Comparison of ENCODE assay signal across 2 cellular contexts in the genomic region with DNA sequence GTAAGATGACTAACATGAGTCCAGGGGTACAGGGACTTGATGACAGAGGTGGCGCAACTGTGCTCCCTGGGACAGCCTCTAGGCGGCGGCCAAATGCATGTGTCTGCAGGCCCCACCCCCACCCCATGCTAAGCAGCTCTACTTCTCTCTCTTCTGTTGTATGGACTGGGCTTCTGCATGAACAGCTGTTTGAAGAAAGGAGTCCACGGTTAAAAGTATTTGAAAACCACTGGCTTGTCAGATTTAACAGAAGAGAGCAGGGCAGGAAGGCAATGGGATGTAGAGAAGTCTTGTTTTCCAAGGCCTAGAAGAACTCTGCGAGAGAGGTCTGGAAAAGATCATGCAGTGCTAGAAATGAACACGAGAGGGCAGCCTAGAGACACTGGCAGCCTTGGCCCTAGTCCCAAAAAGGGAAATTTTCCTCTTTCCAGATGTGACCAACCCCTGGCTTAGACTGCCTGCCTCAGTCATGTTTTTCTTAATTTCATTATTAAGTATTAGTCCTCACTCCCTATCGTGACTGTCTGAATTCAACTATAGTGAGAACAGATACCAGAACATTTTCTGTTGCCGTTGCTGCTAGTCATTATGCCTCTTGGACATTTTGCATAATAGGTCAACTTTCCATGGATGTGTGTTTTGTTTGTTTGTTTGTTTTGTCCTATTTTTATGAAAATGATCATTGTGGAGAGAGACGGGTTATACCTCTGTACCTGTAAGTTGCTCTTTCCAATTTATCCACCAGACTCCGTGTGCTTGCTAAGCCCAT.
TF ChIP-seq lines count a peak whose summit lies in the region.

No MANE protein-coding gene starts in this region.

TF ChIP-seq in WTC11, 78 proteins besides CTCF, POLR2A, EP300 and RAD21 (continued from another document):
- TF ChIP-seq, protein P1, sequence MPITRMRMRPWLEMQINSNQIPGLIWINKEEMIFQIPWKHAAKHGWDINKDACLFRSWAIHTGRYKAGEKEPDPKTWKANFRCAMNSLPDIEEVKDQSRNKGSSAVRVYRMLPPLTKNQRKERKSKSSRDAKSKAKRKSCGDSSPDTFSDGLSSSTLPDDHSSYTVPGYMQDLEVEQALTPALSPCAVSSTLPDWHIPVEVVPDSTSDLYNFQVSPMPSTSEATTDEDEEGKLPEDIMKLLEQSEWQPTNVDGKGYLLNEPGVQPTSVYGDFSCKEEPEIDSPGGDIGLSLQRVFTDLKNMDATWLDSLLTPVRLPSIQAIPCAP (CRISPR knock-in tag; IDR thresholded peaks at IDR 0.05): no peak
- TF ChIP-seq, protein P2, sequence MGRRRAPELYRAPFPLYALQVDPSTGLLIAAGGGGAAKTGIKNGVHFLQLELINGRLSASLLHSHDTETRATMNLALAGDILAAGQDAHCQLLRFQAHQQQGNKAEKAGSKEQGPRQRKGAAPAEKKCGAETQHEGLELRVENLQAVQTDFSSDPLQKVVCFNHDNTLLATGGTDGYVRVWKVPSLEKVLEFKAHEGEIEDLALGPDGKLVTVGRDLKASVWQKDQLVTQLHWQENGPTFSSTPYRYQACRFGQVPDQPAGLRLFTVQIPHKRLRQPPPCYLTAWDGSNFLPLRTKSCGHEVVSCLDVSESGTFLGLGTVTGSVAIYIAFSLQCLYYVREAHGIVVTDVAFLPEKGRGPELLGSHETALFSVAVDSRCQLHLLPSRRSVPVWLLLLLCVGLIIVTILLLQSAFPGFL (CRISPR knock-in tag; IDR thresholded peaks at IDR 0.05; ENCODE audit: borderline replicate concordance): no peak
- no peak for TF ChIP-seq ZBTB21 (CRISPR knock-in tag; IDR thresholded peaks at IDR 0.05; ENCODE audit: borderline replicate concordance)
- TF ChIP-seq JUN (CRISPR knock-in tag; IDR thresholded peaks at IDR 0.05): no peak
- TF ChIP-seq, protein P3, sequence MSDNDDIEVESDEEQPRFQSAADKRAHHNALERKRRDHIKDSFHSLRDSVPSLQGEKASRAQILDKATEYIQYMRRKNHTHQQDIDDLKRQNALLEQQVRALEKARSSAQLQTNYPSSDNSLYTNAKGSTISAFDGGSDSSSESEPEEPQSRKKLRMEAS (CRISPR knock-in tag; IDR thresholded peaks at IDR 0.05): no peak
- no peak for TF ChIP-seq ZNF423 (CRISPR knock-in tag; IDR thresholded peaks at IDR 0.05)
- TF ChIP-seq, protein P4, sequence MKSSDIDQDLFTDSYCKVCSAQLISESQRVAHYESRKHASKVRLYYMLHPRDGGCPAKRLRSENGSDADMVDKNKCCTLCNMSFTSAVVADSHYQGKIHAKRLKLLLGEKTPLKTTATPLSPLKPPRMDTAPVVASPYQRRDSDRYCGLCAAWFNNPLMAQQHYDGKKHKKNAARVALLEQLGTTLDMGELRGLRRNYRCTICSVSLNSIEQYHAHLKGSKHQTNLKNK (CRISPR knock-in tag; IDR thresholded peaks at IDR 0.05): no peak
- no peak for TF ChIP-seq ZNF219 (CRISPR knock-in tag; IDR thresholded peaks at IDR 0.05; ENCODE audit: borderline replicate concordance)
- no peak for TF ChIP-seq JAZF1 (CRISPR knock-in tag; IDR thresholded peaks at IDR 0.05)
- TF ChIP-seq MYBL2 (CRISPR knock-in tag; IDR thresholded peaks at IDR 0.05): no peak
- TF ChIP-seq, protein P5, sequence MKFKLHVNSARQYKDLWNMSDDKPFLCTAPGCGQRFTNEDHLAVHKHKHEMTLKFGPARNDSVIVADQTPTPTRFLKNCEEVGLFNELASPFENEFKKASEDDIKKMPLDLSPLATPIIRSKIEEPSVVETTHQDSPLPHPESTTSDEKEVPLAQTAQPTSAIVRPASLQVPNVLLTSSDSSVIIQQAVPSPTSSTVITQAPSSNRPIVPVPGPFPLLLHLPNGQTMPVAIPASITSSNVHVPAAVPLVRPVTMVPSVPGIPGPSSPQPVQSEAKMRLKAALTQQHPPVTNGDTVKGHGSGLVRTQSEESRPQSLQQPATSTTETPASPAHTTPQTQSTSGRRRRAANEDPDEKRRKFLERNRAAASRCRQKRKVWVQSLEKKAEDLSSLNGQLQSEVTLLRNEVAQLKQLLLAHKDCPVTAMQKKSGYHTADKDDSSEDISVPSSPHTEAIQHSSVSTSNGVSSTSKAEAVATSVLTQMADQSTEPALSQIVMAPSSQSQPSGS (CRISPR knock-in tag; IDR thresholded peaks at IDR 0.05; ENCODE audit: borderline replicate concordance, low read depth): no peak

TF ChIP-seq in HepG2, 621 proteins besides CTCF, POLR2A, EP300 and RAD21 (continued from another document and continues in another):
- TF ChIP-seq, protein P6, sequence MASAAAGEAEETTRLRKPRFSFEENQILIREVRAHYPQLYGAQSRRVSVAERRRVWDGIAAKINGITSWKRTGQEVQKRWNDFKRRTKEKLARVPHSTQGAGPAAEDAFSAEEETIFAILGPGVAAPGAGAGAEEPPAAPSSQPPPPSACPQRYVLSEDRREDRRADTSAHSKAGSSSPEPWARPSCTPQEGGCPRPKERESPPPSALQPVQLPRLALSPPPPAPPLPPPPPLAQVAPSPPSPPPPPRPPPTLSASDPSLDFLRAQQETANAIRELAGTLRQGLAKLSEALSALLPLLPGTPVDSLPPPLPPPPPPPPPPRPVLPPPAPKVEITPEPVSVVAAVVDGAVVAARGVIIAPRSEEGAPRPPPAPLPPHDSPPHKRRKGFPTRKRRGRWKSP (CRISPR knock-in tag; IDR thresholded peaks at IDR 0.05): no peak
- TF ChIP-seq ZNF552 (CRISPR knock-in tag; IDR thresholded peaks at IDR 0.05; ENCODE audit: borderline replicate concordance): no peak
- TF ChIP-seq, protein P7, sequence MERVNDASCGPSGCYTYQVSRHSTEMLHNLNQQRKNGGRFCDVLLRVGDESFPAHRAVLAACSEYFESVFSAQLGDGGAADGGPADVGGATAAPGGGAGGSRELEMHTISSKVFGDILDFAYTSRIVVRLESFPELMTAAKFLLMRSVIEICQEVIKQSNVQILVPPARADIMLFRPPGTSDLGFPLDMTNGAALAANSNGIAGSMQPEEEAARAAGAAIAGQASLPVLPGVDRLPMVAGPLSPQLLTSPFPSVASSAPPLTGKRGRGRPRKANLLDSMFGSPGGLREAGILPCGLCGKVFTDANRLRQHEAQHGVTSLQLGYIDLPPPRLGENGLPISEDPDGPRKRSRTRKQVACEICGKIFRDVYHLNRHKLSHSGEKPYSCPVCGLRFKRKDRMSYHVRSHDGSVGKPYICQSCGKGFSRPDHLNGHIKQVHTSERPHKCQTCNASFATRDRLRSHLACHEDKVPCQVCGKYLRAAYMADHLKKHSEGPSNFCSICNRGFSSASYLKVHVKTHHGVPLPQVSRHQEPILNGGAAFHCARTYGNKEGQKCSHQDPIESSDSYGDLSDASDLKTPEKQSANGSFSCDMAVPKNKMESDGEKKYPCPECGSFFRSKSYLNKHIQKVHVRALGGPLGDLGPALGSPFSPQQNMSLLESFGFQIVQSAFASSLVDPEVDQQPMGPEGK (CRISPR knock-in tag; IDR thresholded peaks at IDR 0.05): no peak
- TF ChIP-seq MED13 (CRISPR knock-in tag; IDR thresholded peaks at IDR 0.05): no peak
- TF ChIP-seq ZMYM4 (CRISPR knock-in tag; IDR thresholded peaks at IDR 0.05): peak; percentile 61; the same call in 1 of the 2 replicates
- no peak for TF ChIP-seq MATR3 (CRISPR knock-in tag; IDR thresholded peaks at IDR 0.05)
- peak; percentile 36; the same call in 1 of the 2 replicates for TF ChIP-seq PPARG (CRISPR knock-in tag; conservative IDR thresholded peaks at IDR 0.05)
- TF ChIP-seq, protein P8, sequence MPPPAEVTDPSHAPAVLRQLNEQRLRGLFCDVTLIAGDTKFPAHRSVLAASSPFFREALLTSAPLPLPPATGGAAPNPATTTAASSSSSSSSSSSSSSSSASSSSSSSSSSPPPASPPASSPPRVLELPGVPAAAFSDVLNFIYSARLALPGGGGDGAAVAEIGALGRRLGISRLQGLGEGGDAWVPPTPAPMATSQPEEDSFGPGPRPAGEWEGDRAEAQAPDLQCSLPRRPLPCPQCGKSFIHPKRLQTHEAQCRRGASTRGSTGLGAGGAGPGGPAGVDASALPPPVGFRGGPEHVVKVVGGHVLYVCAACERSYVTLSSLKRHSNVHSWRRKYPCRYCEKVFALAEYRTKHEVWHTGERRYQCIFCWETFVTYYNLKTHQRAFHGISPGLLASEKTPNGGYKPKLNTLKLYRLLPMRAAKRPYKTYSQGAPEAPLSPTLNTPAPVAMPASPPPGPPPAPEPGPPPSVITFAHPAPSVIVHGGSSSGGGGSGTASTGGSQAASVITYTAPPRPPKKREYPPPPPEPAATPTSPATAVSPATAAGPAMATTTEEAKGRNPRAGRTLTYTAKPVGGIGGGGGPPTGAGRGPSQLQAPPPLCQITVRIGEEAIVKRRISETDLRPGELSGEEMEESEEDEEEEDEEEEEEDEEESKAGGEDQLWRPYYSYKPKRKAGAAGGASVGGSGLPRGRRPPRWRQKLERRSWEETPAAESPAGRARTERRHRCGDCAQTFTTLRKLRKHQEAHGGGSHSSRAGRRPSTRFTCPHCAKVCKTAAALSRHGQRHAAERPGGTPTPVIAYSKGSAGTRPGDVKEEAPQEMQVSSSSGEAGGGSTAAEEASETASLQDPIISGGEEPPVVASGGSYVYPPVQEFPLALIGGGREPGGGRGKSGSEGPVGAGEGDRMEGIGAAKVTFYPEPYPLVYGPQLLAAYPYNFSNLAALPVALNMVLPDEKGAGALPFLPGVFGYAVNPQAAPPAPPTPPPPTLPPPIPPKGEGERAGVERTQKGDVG (CRISPR knock-in tag; IDR thresholded peaks at IDR 0.05; ENCODE audit: borderline replicate concordance): no peak
- TF ChIP-seq, protein P9, sequence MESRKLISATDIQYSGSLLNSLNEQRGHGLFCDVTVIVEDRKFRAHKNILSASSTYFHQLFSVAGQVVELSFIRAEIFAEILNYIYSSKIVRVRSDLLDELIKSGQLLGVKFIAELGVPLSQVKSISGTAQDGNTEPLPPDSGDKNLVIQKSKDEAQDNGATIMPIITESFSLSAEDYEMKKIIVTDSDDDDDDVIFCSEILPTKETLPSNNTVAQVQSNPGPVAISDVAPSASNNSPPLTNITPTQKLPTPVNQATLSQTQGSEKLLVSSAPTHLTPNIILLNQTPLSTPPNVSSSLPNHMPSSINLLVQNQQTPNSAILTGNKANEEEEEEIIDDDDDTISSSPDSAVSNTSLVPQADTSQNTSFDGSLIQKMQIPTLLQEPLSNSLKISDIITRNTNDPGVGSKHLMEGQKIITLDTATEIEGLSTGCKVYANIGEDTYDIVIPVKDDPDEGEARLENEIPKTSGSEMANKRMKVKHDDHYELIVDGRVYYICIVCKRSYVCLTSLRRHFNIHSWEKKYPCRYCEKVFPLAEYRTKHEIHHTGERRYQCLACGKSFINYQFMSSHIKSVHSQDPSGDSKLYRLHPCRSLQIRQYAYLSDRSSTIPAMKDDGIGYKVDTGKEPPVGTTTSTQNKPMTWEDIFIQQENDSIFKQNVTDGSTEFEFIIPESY (CRISPR knock-in tag; IDR thresholded peaks at IDR 0.05): peak; percentile 77; the same call in 1 of the 2 replicates
- TF ChIP-seq MBNL3 (CRISPR knock-in tag; conservative IDR thresholded peaks at IDR 0.05): no peak
- TF ChIP-seq NAIF1 (CRISPR knock-in tag; IDR thresholded peaks at IDR 0.05; ENCODE audit: borderline replicate concordance): no peak
- no peak for TF ChIP-seq KDM6A (CRISPR knock-in tag; IDR thresholded peaks at IDR 0.05; ENCODE audit: low read depth)
- no peak for TF ChIP-seq NR3C1 (CRISPR knock-in tag; IDR thresholded peaks at IDR 0.05)
- TF ChIP-seq REPIN1 (CRISPR knock-in tag; IDR thresholded peaks at IDR 0.05; ENCODE audit: borderline replicate concordance, low read depth): no peak
- TF ChIP-seq FOSL2 (CRISPR knock-in tag; IDR thresholded peaks at IDR 0.05): no peak
- no peak for TF ChIP-seq ATF1 (CRISPR knock-in tag; IDR thresholded peaks at IDR 0.05)
- TF ChIP-seq DPF2 (CRISPR knock-in tag; IDR thresholded peaks at IDR 0.05; ENCODE audit: borderline replicate concordance, low read depth): no peak
- no peak for TF ChIP-seq JDP2 (CRISPR knock-in tag; IDR thresholded peaks at IDR 0.05; ENCODE audit: borderline replicate concordance)
- TF ChIP-seq FOXK2 (IDR thresholded peaks at IDR 0.05): no peak
- TF ChIP-seq MXD4 (CRISPR knock-in tag; IDR thresholded peaks at IDR 0.05): 0 out of 2 replicates have a peak, but pooled peaks have one; percentile 25
- TF ChIP-seq ZNF577 (CRISPR knock-in tag; IDR thresholded peaks at IDR 0.05; ENCODE audit: borderline replicate concordance, low read depth): no peak
- TF ChIP-seq NCOA1 (CRISPR knock-in tag; IDR thresholded peaks at IDR 0.05): 0 out of 2 replicates have a peak, but pooled peaks have one; percentile 53
- no peak for TF ChIP-seq HNF4A (CRISPR knock-in tag; IDR thresholded peaks at IDR 0.05)
- TF ChIP-seq ZMYM3 (CRISPR knock-in tag; IDR thresholded peaks at IDR 0.05): no peak
- TF ChIP-seq ZNF3 (CRISPR knock-in tag; IDR thresholded peaks at IDR 0.05): no peak
- TF ChIP-seq GATA4 (IDR thresholded peaks at IDR 0.05; ENCODE audit: borderline replicate concordance, low read depth): no peak
- TF ChIP-seq, protein P10, sequence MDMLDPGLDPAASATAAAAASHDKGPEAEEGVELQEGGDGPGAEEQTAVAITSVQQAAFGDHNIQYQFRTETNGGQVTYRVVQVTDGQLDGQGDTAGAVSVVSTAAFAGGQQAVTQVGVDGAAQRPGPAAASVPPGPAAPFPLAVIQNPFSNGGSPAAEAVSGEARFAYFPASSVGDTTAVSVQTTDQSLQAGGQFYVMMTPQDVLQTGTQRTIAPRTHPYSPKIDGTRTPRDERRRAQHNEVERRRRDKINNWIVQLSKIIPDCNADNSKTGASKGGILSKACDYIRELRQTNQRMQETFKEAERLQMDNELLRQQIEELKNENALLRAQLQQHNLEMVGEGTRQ (IDR thresholded peaks at IDR 0.05; ENCODE audit: low read depth, low read length): no peak
- TF ChIP-seq, protein P10 (CRISPR knock-in tag; IDR thresholded peaks at IDR 0.05; ENCODE audit: borderline replicate concordance): no peak
- 0 out of 2 replicates have a peak, but pooled peaks have one; percentile 51 for TF ChIP-seq MIXL1 (CRISPR knock-in tag; IDR thresholded peaks at IDR 0.05)
- TF ChIP-seq NR1H2 (CRISPR knock-in tag; IDR thresholded peaks at IDR 0.05; ENCODE audit: borderline replicate concordance, low read depth): no peak
- no peak for TF ChIP-seq ATF7-NPFF (CRISPR knock-in tag; IDR thresholded peaks at IDR 0.05; ENCODE audit: low read depth)
- TF ChIP-seq, protein P11, sequence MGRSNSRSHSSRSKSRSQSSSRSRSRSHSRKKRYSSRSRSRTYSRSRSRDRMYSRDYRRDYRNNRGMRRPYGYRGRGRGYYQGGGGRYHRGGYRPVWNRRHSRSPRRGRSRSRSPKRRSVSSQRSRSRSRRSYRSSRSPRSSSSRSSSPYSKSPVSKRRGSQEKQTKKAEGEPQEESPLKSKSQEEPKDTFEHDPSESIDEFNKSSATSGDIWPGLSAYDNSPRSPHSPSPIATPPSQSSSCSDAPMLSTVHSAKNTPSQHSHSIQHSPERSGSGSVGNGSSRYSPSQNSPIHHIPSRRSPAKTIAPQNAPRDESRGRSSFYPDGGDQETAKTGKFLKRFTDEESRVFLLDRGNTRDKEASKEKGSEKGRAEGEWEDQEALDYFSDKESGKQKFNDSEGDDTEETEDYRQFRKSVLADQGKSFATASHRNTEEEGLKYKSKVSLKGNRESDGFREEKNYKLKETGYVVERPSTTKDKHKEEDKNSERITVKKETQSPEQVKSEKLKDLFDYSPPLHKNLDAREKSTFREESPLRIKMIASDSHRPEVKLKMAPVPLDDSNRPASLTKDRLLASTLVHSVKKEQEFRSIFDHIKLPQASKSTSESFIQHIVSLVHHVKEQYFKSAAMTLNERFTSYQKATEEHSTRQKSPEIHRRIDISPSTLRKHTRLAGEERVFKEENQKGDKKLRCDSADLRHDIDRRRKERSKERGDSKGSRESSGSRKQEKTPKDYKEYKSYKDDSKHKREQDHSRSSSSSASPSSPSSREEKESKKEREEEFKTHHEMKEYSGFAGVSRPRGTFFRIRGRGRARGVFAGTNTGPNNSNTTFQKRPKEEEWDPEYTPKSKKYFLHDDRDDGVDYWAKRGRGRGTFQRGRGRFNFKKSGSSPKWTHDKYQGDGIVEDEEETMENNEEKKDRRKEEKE (IDR thresholded peaks at IDR 0.05): no peak
- no peak for TF ChIP-seq NFIC (IDR thresholded peaks at IDR 0.05; ENCODE audit: low read length)
